16 cellular contexts compared by ENCODE assay signal in genomic region chr3:5001805-5002173, GRCh38. TPM values are rescaled to one million over a fixed set of nuclear protein-coding genes. Genes with fewer than 3 reads are reported as not detected.
DNase-seq lines count a peak whose midpoint lies in the region; ATAC-seq and TF ChIP-seq lines count a peak whose summit lies in the region.
"Had no signal": no experiment of that assay in that cellular context is flagged by ENCODE, and none has a peak within 500 bp of the region (broad histone marks: within the 10 kb centered on the region; RNA-seq: fewer than 3 reads in every experiment).

No MANE protein-coding gene starts in this region.

- no peaks in the 10 kb centered on the region for H3K36me3 Mint-ChIP-seq in activated T-cell treated with anti-CD3 and anti-CD28 coated beads, Interleukin-2, amount 50 U/mL, for 72 hours (ENCODE audit: insufficient read depth in 2 of 2)
- H3K36me3 Mint-ChIP-seq in activated CD8-positive, alpha-beta T cell treated with anti-CD3 and anti-CD28 coated beads for 36 hours (ENCODE audit: low read depth) = no peaks in the 10 kb centered on the region
- no peaks in the 10 kb centered on the region for H3K36me3 Mint-ChIP-seq in memory B cell
- H3K36me3 Mint-ChIP-seq: activated naive CD4-positive, alpha-beta T cell treated with anti-CD3 and anti-CD28 coated beads, Interleukin-2, amount 50 U/mL, for 24 hours had no signal

- ATAC-seq in activated T-cell treated with anti-CD3 and anti-CD28 coated beads, Interleukin-2, amount 50 U/mL, for 72 hours (replicated peaks in 1 of 2) = no peak
- ATAC-seq in activated CD8-positive, alpha-beta T cell treated with anti-CD3 and anti-CD28 coated beads for 36 hours = no peak
- no peak for ATAC-seq in memory B cell (ENCODE audit: low read depth)

- H3K36me3 ChIP-seq in urinary bladder (ENCODE audit: insufficient read depth) (no peaks in the 10 kb centered on the region), A673 (ENCODE audit: insufficient read depth, low read length, poor library complexity, severe bottlenecking) (no peaks in the 10 kb centered on the region)

- no peaks in the 10 kb centered on the region for H3K27me3 ChIP-seq in A673 (replicated peaks; ENCODE audit: insufficient read depth, low read depth, low read length, poor library complexity)
- H3K27me3 ChIP-seq: dorsolateral prefrontal cortex had no signal

- BruUV-seq in A673 (replicated peaks; lab: Mats Ljungman, UMichigan) = no TSS peak

- peak overlapping the region; percentile 7 to 58 for H3K4me3 Mint-ChIP-seq in activated T-cell treated with anti-CD3 and anti-CD28 coated beads, Interleukin-2, amount 50 U/mL, for 72 hours
- no peak overlapping the region for H3K4me3 Mint-ChIP-seq in activated CD8-positive, alpha-beta T cell treated with anti-CD3 and anti-CD28 coated beads for 36 hours
- H3K4me3 Mint-ChIP-seq in memory B cell = no peak overlapping the region
- H3K4me3 Mint-ChIP-seq: activated naive CD4-positive, alpha-beta T cell treated with anti-CD3 and anti-CD28 coated beads, Interleukin-2, amount 50 U/mL, for 24 hours; activated T-cell treated with anti-CD3 and anti-CD28 coated beads, Interleukin-2, amount 50 U/mL, for 4 hours had no signal

- no peak for TF ChIP-seq CTCF in activated CD8-positive, alpha-beta T cell treated with anti-CD3 and anti-CD28 coated beads for 36 hours (IDR thresholded peaks at IDR 0.05)
- TF ChIP-seq CTCF in A673 (conservative IDR thresholded peaks at IDR 0.05; ENCODE audit: low read depth, low read length) = no peak

- H3K4me3 ChIP-seq in urinary bladder (ENCODE audit: low read depth, low read length) (no peak overlapping the region), A673 (ENCODE audit: low read depth, low read length, poor library complexity, severe bottlenecking) (no peak overlapping the region)
- H3K4me3 ChIP-seq: dorsolateral prefrontal cortex had no signal

- intact Hi-C loops in activated CD8-positive, alpha-beta T cell treated with anti-CD3 and anti-CD28 coated beads for 36 hours (cut with micrococcal nuclease) = no loop called here
- intact Hi-C loops in A673 (cut with micrococcal nuclease; ENCODE audit: unreplicated experiment) = no loop called here

- no peaks in the 10 kb centered on the region for H3K27me3 Mint-ChIP-seq in activated T-cell treated with anti-CD3 and anti-CD28 coated beads, Interleukin-2, amount 50 U/mL, for 72 hours (ENCODE audit: low read depth)
- H3K27me3 Mint-ChIP-seq in activated CD8-positive, alpha-beta T cell treated with anti-CD3 and anti-CD28 coated beads for 36 hours = peaks cover 1% of the 10 kb centered on the region
- H3K27me3 Mint-ChIP-seq in memory B cell = no peaks in the 10 kb centered on the region
- H3K27me3 Mint-ChIP-seq: activated naive CD4-positive, alpha-beta T cell treated with anti-CD3 and anti-CD28 coated beads, Interleukin-2, amount 50 U/mL, for 24 hours had no signal

- CTCF ChIA-PET in activated CD8-positive, alpha-beta T cell treated with anti-CD3 and anti-CD28 coated beads for 36 hours (lab: Charles Lee) = interaction anchor here (0.7 to 4.0 kb wide), 5 partner anchors 10 to 290 kb away, joined by 3 to 15 read pairs (median 5); no protein-coding TSS in a partner anchor
- CTCF ChIA-PET in A673 (lab: Charles Lee) = no interaction called here

- peak overlapping the region; percentile 81 for H3K27ac Mint-ChIP-seq in activated T-cell treated with anti-CD3 and anti-CD28 coated beads, Interleukin-2, amount 50 U/mL, for 72 hours
- peak overlapping the region; percentile 83 for H3K27ac Mint-ChIP-seq in activated CD8-positive, alpha-beta T cell treated with anti-CD3 and anti-CD28 coated beads for 36 hours
- H3K27ac Mint-ChIP-seq in memory B cell = peak overlapping the region; percentile 62
- H3K27ac Mint-ChIP-seq: activated naive CD4-positive, alpha-beta T cell treated with anti-CD3 and anti-CD28 coated beads, Interleukin-2, amount 50 U/mL, for 24 hours had no signal

- 73% methylated on average over 1 of the region's 1 CpG for WGBS in urinary bladder

- peaks cover 68% of the 10 kb centered on the region for H3K4me1 Mint-ChIP-seq in activated T-cell treated with anti-CD3 and anti-CD28 coated beads, Interleukin-2, amount 50 U/mL, for 72 hours (ENCODE audit: low read depth)
- H3K4me1 Mint-ChIP-seq in activated CD8-positive, alpha-beta T cell treated with anti-CD3 and anti-CD28 coated beads for 36 hours (ENCODE audit: low read depth) = peaks cover 56% of the 10 kb centered on the region
- peaks cover 11% of the 10 kb centered on the region for H3K4me1 Mint-ChIP-seq in memory B cell

- no peak for DNase-seq in activated T-cell treated with anti-CD3 and anti-CD28 coated beads, Interleukin-2, amount 50 U/mL, for 72 hours
- DNase-seq in activated T-cell treated with anti-CD3 and anti-CD28 coated beads, Interleukin-2, amount 50 U/mL, for 1 hour = no peak
- no peak for DNase-seq in activated CD8-positive, alpha-beta T cell treated with anti-CD3 and anti-CD28 coated beads for 36 hours
- DNase-seq in memory B cell (ENCODE audit: low spot score in 2 of 2) (no peak), inferior parietal cortex (ENCODE audit: extremely low spot score) (no peak), A673 (ENCODE audit: low spot score) (no peak)
- DNase-seq: dorsolateral prefrontal cortex, glutamatergic neuron, NCI-H2171 treated with DMSO at 0.1 percent for 48 hours, NCI-H526 treated with DMSO at 0.1 percent for 48 hours had no signal

- POLR2A ChIA-PET in activated CD8-positive, alpha-beta T cell treated with anti-CD3 and anti-CD28 coated beads for 36 hours (lab: Charles Lee) = interaction anchor here (1.0 to 6.5 kb wide), 6 partner anchors 10 to 262 kb away, joined by 3 to 74 read pairs (median 4); partner anchors contain the start of gene BHLHE40
- POLR2A ChIA-PET in A673 (lab: Charles Lee; ENCODE audit: low non-redundant PET) = no interaction called here

- no peaks in the 10 kb centered on the region for H3K9me3 Mint-ChIP-seq in activated T-cell treated with anti-CD3 and anti-CD28 coated beads, Interleukin-2, amount 50 U/mL, for 72 hours
- no peaks in the 10 kb centered on the region for H3K9me3 Mint-ChIP-seq in activated CD8-positive, alpha-beta T cell treated with anti-CD3 and anti-CD28 coated beads for 36 hours
- no peaks in the 10 kb centered on the region for H3K9me3 Mint-ChIP-seq in memory B cell
- H3K9me3 Mint-ChIP-seq: activated naive CD4-positive, alpha-beta T cell treated with anti-CD3 and anti-CD28 coated beads, Interleukin-2, amount 50 U/mL, for 24 hours; activated T-cell treated with anti-CD3 and anti-CD28 coated beads, Interleukin-2, amount 50 U/mL, for 4 hours had no signal

- H3K27ac ChIP-seq in urinary bladder (ENCODE audit: low read depth) (peak overlapping the region; percentile 30), A673 (ENCODE audit: low read depth, low read length, poor library complexity, severe bottlenecking) (no peak overlapping the region)
- H3K27ac ChIP-seq: C4-2B, dorsolateral prefrontal cortex, RWPE1, VCaP had no signal

- H3K4me1 ChIP-seq in urinary bladder (ENCODE audit: insufficient read depth) (no peaks in the 10 kb centered on the region), A673 (ENCODE audit: insufficient read depth, low read length, poor library complexity, severe bottlenecking) (no peaks in the 10 kb centered on the region)

- no peaks in the 10 kb centered on the region for H3K9me3 ChIP-seq in A673 (ENCODE audit: low read depth, low read length, poor library complexity, severe bottlenecking)

RNA-seq across cellular contexts. Expression of gene BHLHE40, which starts 22.6 kb away (rescaled TPM):
- 100 to 1,000 TPM; 303 to 440 TPM for total RNA-seq in activated T-cell treated with anti-CD3 and anti-CD28 coated beads, Interleukin-2, amount 50 U/mL, for 72 hours
- 100 to 1,000 TPM; 456 to 470 TPM for total RNA-seq in activated CD8-positive, alpha-beta T cell treated with anti-CD3 and anti-CD28 coated beads for 36 hours
- total RNA-seq in urinary bladder (35.7 TPM), A673 (2021) (3.0 and 3.5 TPM in 2 replicates)
- polyA plus RNA-seq in urinary bladder = 57.4 TPM

Comparison
In these comparisons a context has a peak if more than half of its experiments do, and no peak if none do; other contexts are left out.
1. H3K4me3 Mint-ChIP-seq: peak in activated T-cell treated with anti-CD3 and anti-CD28 coated beads, Interleukin-2, amount 50 U/mL, for 72 hours (2 of 2); none in activated CD8-positive, alpha-beta T cell treated with anti-CD3 and anti-CD28 coated beads for 36 hours (single experiment) and memory B cell (single experiment).
2. Peak in every context shown above with its lines, with median percentiles within 50 percentile points of each other: H3K27ac Mint-ChIP-seq.